ENCODE assay signal across 8 cellular contexts in genomic region chr10:110306452-110306768, GRCh38. TPM values are rescaled to one million over a fixed set of nuclear protein-coding genes. Genes with fewer than 3 reads are reported as not detected.
DNase-seq lines count a peak whose midpoint lies in the region; ATAC-seq and TF ChIP-seq lines count a peak whose summit lies in the region.

No MANE protein-coding gene starts in this region.

- H3K27ac Mint-ChIP-seq in CD4-positive, alpha-beta T cell, result peak overlapping the region; percentile 98
- peak overlapping the region; percentile 94; the same call in 1 of the 2 replicates for H3K27ac Mint-ChIP-seq in HFFc6
- peak overlapping the region; percentile 98 for H3K27ac Mint-ChIP-seq in activated naive CD8-positive, alpha-beta T cell
- H3K27ac Mint-ChIP-seq in naive thymus-derived CD4-positive, alpha-beta T cell, result peak overlapping the region in 7 of 9 donors; percentile 49 to 100 (median 99)

- no peaks in the 10 kb centered on the region for H3K27me3 ChIP-seq in CD4-positive, alpha-beta T cell (ENCODE audit: control insufficient read depth, insufficient read depth, low read length)
- H3K27me3 ChIP-seq in naive thymus-derived CD4-positive, alpha-beta T cell (ENCODE audit: control insufficient read depth in 2 of 2, insufficient read depth in 2 of 2, low read length in 2 of 2), result no peaks in the 10 kb centered on the region

- H3K4me3 Mint-ChIP-seq in CD4-positive, alpha-beta T cell, result peak overlapping the region; percentile 73
- peak overlapping the region; percentile 99 for H3K4me3 Mint-ChIP-seq in HFFc6
- peak overlapping the region; percentile 95 for H3K4me3 Mint-ChIP-seq in activated naive CD8-positive, alpha-beta T cell
- peak overlapping the region in 8 of 10 donors; percentile 44 to 99 (median 66) for H3K4me3 Mint-ChIP-seq in naive thymus-derived CD4-positive, alpha-beta T cell

- H3K27me3 Mint-ChIP-seq in CD4-positive, alpha-beta T cell, result no peaks in the 10 kb centered on the region
- H3K27me3 Mint-ChIP-seq in HFFc6 (ENCODE audit: insufficient read depth), result no peaks in the 10 kb centered on the region
- no peaks in the 10 kb centered on the region for H3K27me3 Mint-ChIP-seq in activated naive CD8-positive, alpha-beta T cell
- peaks cover 0 to 4% (median 0%) of the 10 kb centered on the region in 5 donors for H3K27me3 Mint-ChIP-seq in naive thymus-derived CD4-positive, alpha-beta T cell

- no peaks in the 10 kb centered on the region for H3K9me3 Mint-ChIP-seq in CD4-positive, alpha-beta T cell
- H3K9me3 Mint-ChIP-seq in HFFc6, result no peaks in the 10 kb centered on the region
- H3K9me3 Mint-ChIP-seq in activated naive CD8-positive, alpha-beta T cell (ENCODE audit: low read depth), result no peaks in the 10 kb centered on the region
- H3K9me3 Mint-ChIP-seq in naive thymus-derived CD4-positive, alpha-beta T cell, result peaks cover 0 to 4% (median 0%) of the 10 kb centered on the region in 11 donors

- no peak overlapping the region for H3K27ac ChIP-seq in CD4-positive, alpha-beta T cell (ENCODE audit: low read depth, low read length)
- H3K27ac ChIP-seq in naive thymus-derived CD4-positive, alpha-beta T cell (ENCODE audit: low read depth, low read length), result peak overlapping the region; percentile 1

- peaks cover 37% of the 10 kb centered on the region for H3K36me3 Mint-ChIP-seq in CD4-positive, alpha-beta T cell (ENCODE audit: low read depth)
- peaks cover 27% of the 10 kb centered on the region for H3K36me3 Mint-ChIP-seq in HFFc6 (ENCODE audit: low read depth)
- peaks cover 11% of the 10 kb centered on the region for H3K36me3 Mint-ChIP-seq in activated naive CD8-positive, alpha-beta T cell
- peaks cover 0 to 13% (median 7%) of the 10 kb centered on the region in 5 donors for H3K36me3 Mint-ChIP-seq in naive thymus-derived CD4-positive, alpha-beta T cell

- H3K4me1 Mint-ChIP-seq in CD4-positive, alpha-beta T cell (ENCODE audit: low read depth), result peaks cover 46% of the 10 kb centered on the region
- peaks cover 58% of the 10 kb centered on the region for H3K4me1 Mint-ChIP-seq in HFFc6 (ENCODE audit: low read depth)
- peaks cover 47% of the 10 kb centered on the region for H3K4me1 Mint-ChIP-seq in activated naive CD8-positive, alpha-beta T cell (ENCODE audit: low read depth)
- H3K4me1 Mint-ChIP-seq in naive thymus-derived CD4-positive, alpha-beta T cell, result peaks cover 22 to 48% (median 40%) of the 10 kb centered on the region in 7 donors

- no peak overlapping the region for H3K4me3 ChIP-seq in naive thymus-derived CD4-positive, alpha-beta T cell (ENCODE audit: low read length)
- no peak overlapping the region for H3K4me3 ChIP-seq in mucosa of descending colon

- peaks cover 24 to 27% of the 10 kb centered on the region in 2 donors for H3K4me1 ChIP-seq in naive thymus-derived CD4-positive, alpha-beta T cell (ENCODE audit: control insufficient read depth in 2 of 2, insufficient read depth in 2 of 2, low read length in 2 of 2)
- H3K4me1 ChIP-seq in mucosa of descending colon (ENCODE audit: low read depth), result peaks cover 22% of the 10 kb centered on the region

- intact Hi-C loops in CD4-positive, alpha-beta T cell (cut with DNase I, micrococcal nuclease), result loop anchor here (1.0 to 10.0 kb wide), 5 partner anchors 48 to 608 kb away; partner anchors contain the start of genes BBIP1 (in 1 of the 2) and SHOC2 (in 1 of the 2)
- intact Hi-C loops in naive thymus-derived CD4-positive, alpha-beta T cell (cut with micrococcal nuclease), result loop anchor here (1.0 to 10.0 kb wide), 14 partner anchors 50 to 613 kb away; partner anchors contain the start of genes SMC3 (in 2 of the 2), BBIP1 (in 1 of the 2), DUSP5 (in 1 of the 2) and PDCD4 (in 1 of the 2)
- intact Hi-C loops in mucosa of descending colon (cut with DNase I, micrococcal nuclease), result loop anchor here in 1 of 2 donors (5.0 kb wide), 1 partner anchor 241 kb away; no protein-coding TSS in a partner anchor

- H3K36me3 ChIP-seq in naive thymus-derived CD4-positive, alpha-beta T cell (ENCODE audit: control insufficient read depth in 2 of 3, insufficient read depth in 3 of 3, low read length in 3 of 3), result peaks cover 0 to 15% (median 12%) of the 10 kb centered on the region in 3 experiments
- no peaks in the 10 kb centered on the region for H3K36me3 ChIP-seq in mucosa of descending colon (ENCODE audit: low read depth)

- CTCF ChIA-PET in CD4-positive, alpha-beta T cell (lab: Charles Lee), result interaction anchor here (0.7 to 3.8 kb wide), 16 partner anchors 48 to 296 kb away, joined by 3 to 21 read pairs (median 5); partner anchors contain the start of gene SMC3
- CTCF ChIA-PET in naive thymus-derived CD4-positive, alpha-beta T cell (lab: Charles Lee), result interaction anchor here (0.6 to 5.1 kb wide), 10 partner anchors 11 to 303 kb away, joined by 3 to 78 read pairs (median 3); no protein-coding TSS in a partner anchor

- no peak for ATAC-seq in CD4-positive, alpha-beta T cell (ENCODE audit: poor library complexity)
- no peak for ATAC-seq in naive thymus-derived CD4-positive, alpha-beta T cell
- ATAC-seq in mucosa of descending colon (no peak), GM18511 (IDR thresholded peaks at IDR 0.05; ENCODE audit: unreplicated experiment) (no peak)

- DNase-seq in CD4-positive, alpha-beta T cell, result no peak
- DNase-seq in HFFc6 (no peak), mucosa of descending colon (no peak), NCI-H2081 treated with DMSO at 0.1 percent for 48 hours (lab: John Stamatoyannopoulos, UW) (no peak), HT-29 (ENCODE audit: low spot score) (no peak)
- no peak for DNase-seq in naive thymus-derived CD4-positive, alpha-beta T cell

- TF ChIP-seq CTCF in CD4-positive, alpha-beta T cell (IDR thresholded peaks at IDR 0.05), result peak; percentile 49
- TF ChIP-seq CTCF in HFFc6 (IDR thresholded peaks at IDR 0.05), result 0 out of 2 replicates have a peak, but pooled peaks have one; percentile 5
- TF ChIP-seq CTCF in mucosa of descending colon (IDR thresholded peaks at IDR 0.05), result no peak

- POLR2A ChIA-PET in CD4-positive, alpha-beta T cell (lab: Charles Lee), result interaction anchor here (0.6 to 4.5 kb wide), 5 partner anchors 98 to 614 kb away, joined by 3 to 82 read pairs (median 11); partner anchors contain the start of genes DUSP5 and MXI1
- POLR2A ChIA-PET in naive thymus-derived CD4-positive, alpha-beta T cell (lab: Charles Lee), result interaction anchor here (0.7 to 6.8 kb wide), 8 partner anchors 23 to 261 kb away, joined by 4 to 68 read pairs (median 10); partner anchors contain the start of genes DUSP5, MXI1 and SMC3

- H3K9me3 ChIP-seq in CD4-positive, alpha-beta T cell (ENCODE audit: control insufficient read depth, low read length), result no peaks in the 10 kb centered on the region
- no peaks in the 10 kb centered on the region for H3K9me3 ChIP-seq in naive thymus-derived CD4-positive, alpha-beta T cell (ENCODE audit: control insufficient read depth in 2 of 3, low read length in 3 of 3)
- no peaks in the 10 kb centered on the region for H3K9me3 ChIP-seq in mucosa of descending colon

RNA-seq across cellular contexts. Expression of gene SMNDC1, which starts 1.7 kb away (rescaled TPM):
- 10 to 100 TPM; 40.2 to 48.1 TPM for total RNA-seq in CD4-positive, alpha-beta T cell
- 10 to 100 TPM; 31.5 to 37.5 (median 34.8) TPM for total RNA-seq in HFFc6 (2021; fragmentation: NEBNext Ultra II Directional; extraction: Animal tissue kit (Norgen Biotek cat#: 25700))
- total RNA-seq in naive thymus-derived CD4-positive, alpha-beta T cell, result 10 to 100 TPM; 34.4 to 43.1 (median 40.1) TPM
- polyA plus RNA-seq in naive thymus-derived CD4-positive, alpha-beta T cell, result 10 to 100 TPM; 16.1 to 20.1 TPM
- total RNA-seq in mucosa of descending colon, result 10 to 100 TPM; 19.3 to 30.1 (median 24.8) TPM
- 3.3 and 6.8 TPM in 2 replicates for total RNA-seq in HT-29 (2014; rRNA removed; shearing (Covaris generic))
